In genomic region chr9:95450171-95451107, GRCh38 we compare ENCODE assay signal across 32 cellular contexts.
DNase-seq lines count a peak whose midpoint lies in the region; ATAC-seq and TF ChIP-seq lines count a peak whose summit lies in the region.
"Had no signal": no experiment of that assay in that cellular context is flagged by ENCODE, and none has a peak within 500 bp of the region (broad histone marks: within the 10 kb centered on the region; RNA-seq: fewer than 3 reads in every experiment).

No MANE protein-coding gene starts in this region.

- no peak overlapping the region for H3K4me3 ChIP-seq in HUES6 (ENCODE audit: low read depth, low read length)
- peak overlapping the region; percentile 42 for H3K4me3 ChIP-seq in endodermal cell (ENCODE audit: low read length)
- no peak overlapping the region for H3K4me3 ChIP-seq in sigmoid colon
- H3K4me3 ChIP-seq: adrenal gland, BLaER1, body of pancreas, dorsolateral prefrontal cortex, left ventricle myocardium inferior, thoracic aorta had no signal

- H3K4me1 Mint-ChIP-seq in endodermal cell, result peaks cover 49% of the 10 kb centered on the region
- H3K4me1 Mint-ChIP-seq: activated naive CD4-positive, alpha-beta T cell treated with anti-CD3 and anti-CD28 coated beads, Interleukin-2, amount 10 ng/mL, durations not matched to agents 7 days and 5 days; activated T-helper 17 cell treated with anti-CD3 and anti-CD28 coated beads, Interleukin-2, amount 50 U/mL, for 72 hours; IgD-negative memory B cell had no signal

- peak overlapping the region; percentile 93 for H3K27ac Mint-ChIP-seq in endodermal cell
- H3K27ac Mint-ChIP-seq: activated CD8-positive, alpha-beta T cell treated with anti-CD3 and anti-CD28 coated beads, Interleukin-2, amount 10 ng/mL, durations not matched to agents 7 days and 5 days; activated naive CD4-positive, alpha-beta T cell treated with anti-CD3 and anti-CD28 coated beads, Interleukin-2, amount 10 ng/mL, durations not matched to agents 7 days and 5 days; activated T-helper 17 cell treated with anti-CD3 and anti-CD28 coated beads, Interleukin-2, amount 50 U/mL, for 72 hours; IgD-negative memory B cell; stimulated activated naive CD8-positive, alpha-beta T cell treated with anti-CD3 and anti-CD28 coated beads, Interleukin-15, Interleukin-2, amounts not matched to agents 100 ng/mL and 50 ng/mL, for 24 hours had no signal

- TF ChIP-seq EP300 in sigmoid colon (IDR thresholded peaks at IDR 0.05), result peak in 3 of 4 donors; percentile 47 to 73 (median 64)

- ATAC-seq in HG03571 (IDR thresholded peaks at IDR 0.05; ENCODE audit: unreplicated experiment) (no peak), GM18520 (IDR thresholded peaks at IDR 0.05; ENCODE audit: unreplicated experiment) (no peak), GM18517 (IDR thresholded peaks at IDR 0.05; ENCODE audit: unreplicated experiment) (no peak)
- ATAC-seq: activated CD8-positive, alpha-beta T cell treated with anti-CD3 and anti-CD28 coated beads, Interleukin-2, amount 10 ng/mL, durations not matched to agents 7 days and 5 days; activated T-helper 17 cell treated with anti-CD3 and anti-CD28 coated beads, Interleukin-2, amount 50 U/mL, for 72 hours; body of pancreas; naive thymus-derived CD8-positive, alpha-beta T cell; right cardiac atrium had no signal

- H3K9me3 Mint-ChIP-seq in endodermal cell, result no peaks in the 10 kb centered on the region
- H3K9me3 Mint-ChIP-seq: activated naive CD4-positive, alpha-beta T cell treated with anti-CD3 and anti-CD28 coated beads, Interleukin-2, amount 10 ng/mL, durations not matched to agents 7 days and 5 days; activated T-helper 17 cell treated with anti-CD3 and anti-CD28 coated beads, Interleukin-2, amount 50 U/mL, for 72 hours; H9; IgD-negative memory B cell; naive thymus-derived CD8-positive, alpha-beta T cell; stimulated activated naive CD8-positive, alpha-beta T cell treated with anti-CD3 and anti-CD28 coated beads, Interleukin-15, Interleukin-2, amounts not matched to agents 100 ng/mL and 50 ng/mL, for 24 hours had no signal

- peaks cover 82% of the 10 kb centered on the region for H3K36me3 ChIP-seq in HUES6 (ENCODE audit: control insufficient read depth, insufficient read depth, low read length)
- H3K36me3 ChIP-seq in endodermal cell (ENCODE audit: control insufficient read depth, insufficient read depth, low read length), result peaks cover 74% of the 10 kb centered on the region
- peaks cover 2 to 31% (median 10%) of the 10 kb centered on the region in 4 donors for H3K36me3 ChIP-seq in sigmoid colon

- intact Hi-C loops in sigmoid colon (cut with DNase I), result loop anchor here (5.0 kb wide), 1 partner anchor 108 kb away; no protein-coding TSS in a partner anchor

- H3K27me3 ChIP-seq in HUES6 (ENCODE audit: control insufficient read depth, insufficient read depth, low read length), result no peaks in the 10 kb centered on the region
- H3K27me3 ChIP-seq in endodermal cell (ENCODE audit: control insufficient read depth, insufficient read depth, low read length, poor library complexity, severe bottlenecking), result no peaks in the 10 kb centered on the region
- H3K27me3 ChIP-seq in sigmoid colon, result no peaks in the 10 kb centered on the region
- H3K27me3 ChIP-seq: adrenal gland, BLaER1, body of pancreas, dorsolateral prefrontal cortex had no signal

- H3K4me1 ChIP-seq in HUES6 (ENCODE audit: control insufficient read depth, insufficient read depth, low read length) (peaks cover 51% of the 10 kb centered on the region), endodermal cell (ENCODE audit: control insufficient read depth, insufficient read depth, low read length) (peaks cover 40% of the 10 kb centered on the region), sigmoid colon (peaks cover 0 to 32% (median 27%) of the 10 kb centered on the region in 4 donors)
- H3K4me1 ChIP-seq: adrenal gland, body of pancreas had no signal

- TF ChIP-seq CTCF in endodermal cell (conservative IDR thresholded peaks at IDR 0.05) (no peak), sigmoid colon (IDR thresholded peaks at IDR 0.05) (no peak)

- H3K36me3 Mint-ChIP-seq in endodermal cell (ENCODE audit: low read depth), result peaks cover 62% of the 10 kb centered on the region
- H3K36me3 Mint-ChIP-seq: activated naive CD4-positive, alpha-beta T cell treated with anti-CD3 and anti-CD28 coated beads, Interleukin-2, amount 10 ng/mL, durations not matched to agents 7 days and 5 days had no signal

- H3K9me3 ChIP-seq in HUES6 (ENCODE audit: control insufficient read depth, insufficient read depth, low read depth, low read length) (no peaks in the 10 kb centered on the region), endodermal cell (ENCODE audit: control insufficient read depth, low read length) (no peaks in the 10 kb centered on the region), sigmoid colon (no peaks in the 10 kb centered on the region)
- H3K9me3 ChIP-seq: adrenal gland, BLaER1, body of pancreas, left ventricle myocardium inferior, thoracic aorta had no signal

- DNase-seq in endodermal cell (peak; percentile 74), midbrain (lab: John Stamatoyannopoulos, UW) (peak; percentile 15), sigmoid colon (peak; percentile 72)
- DNase-seq: ACHN; activated CD4-positive, alpha-beta T cell treated with anti-CD3 and anti-CD28 coated beads for 4 hours; activated CD8-positive, alpha-beta T cell treated with anti-CD3 and anti-CD28 coated beads, Interleukin-2, amount 10 ng/mL, durations not matched to agents 7 days and 5 days; activated naive CD4-positive, alpha-beta T cell treated with anti-CD3 and anti-CD28 coated beads, Interleukin-2, amount 10 ng/mL, durations not matched to agents 7 days and 5 days; adrenal gland; body of pancreas; cerebellar nuclear complex; dorsolateral prefrontal cortex; EL; H9; left ventricle myocardium inferior; naive thymus-derived CD8-positive, alpha-beta T cell; NCI-H2107; NCI-H446 treated with DMSO at 0.1 percent for 48 hours; NCI-H82; right cardiac atrium; SIG-M5; stimulated activated CD4-positive, alpha-beta T cell treated with anti-CD3 and anti-CD28 coated beads, Interleukin-1b, Interleukin-23, amount 100 ng/mL, for 48 hours; T-helper 9 cell had no signal

- H3K4me3 Mint-ChIP-seq in endodermal cell, result peak overlapping the region; percentile 30
- H3K4me3 Mint-ChIP-seq: activated CD8-positive, alpha-beta T cell treated with anti-CD3 and anti-CD28 coated beads, Interleukin-2, amount 10 ng/mL, durations not matched to agents 7 days and 5 days; activated naive CD4-positive, alpha-beta T cell treated with anti-CD3 and anti-CD28 coated beads, Interleukin-2, amount 10 ng/mL, durations not matched to agents 7 days and 5 days; activated T-helper 17 cell treated with anti-CD3 and anti-CD28 coated beads, Interleukin-2, amount 50 U/mL, for 72 hours; H9; IgD-negative memory B cell; naive thymus-derived CD8-positive, alpha-beta T cell; stimulated activated naive CD8-positive, alpha-beta T cell treated with anti-CD3 and anti-CD28 coated beads, Interleukin-15, Interleukin-2, amounts not matched to agents 100 ng/mL and 50 ng/mL, for 24 hours had no signal

- H3K27ac ChIP-seq in HUES6 (ENCODE audit: low read depth, low read length), result no peak overlapping the region; the same call in 1 of the 2 replicates
- peak overlapping the region; percentile 33 for H3K27ac ChIP-seq in endodermal cell (ENCODE audit: low read depth, low read length)
- H3K27ac ChIP-seq in sigmoid colon, result peak overlapping the region in 3 of 4 donors; percentile 67 to 72 (median 71)
- H3K27ac ChIP-seq: adrenal gland, BLaER1, body of pancreas, left ventricle myocardium inferior, thoracic aorta, VCaP had no signal

- H3K27me3 Mint-ChIP-seq in endodermal cell (ENCODE audit: insufficient read depth), result no peaks in the 10 kb centered on the region
- H3K27me3 Mint-ChIP-seq: activated T-helper 17 cell treated with anti-CD3 and anti-CD28 coated beads, Interleukin-2, amount 50 U/mL, for 72 hours; IgD-negative memory B cell; stimulated activated naive CD8-positive, alpha-beta T cell treated with anti-CD3 and anti-CD28 coated beads, Interleukin-15, Interleukin-2, amounts not matched to agents 100 ng/mL and 50 ng/mL, for 24 hours had no signal

- peak overlapping the region; percentile 42 for H3K9ac ChIP-seq in HUES6 (ENCODE audit: low read length)
- H3K9ac ChIP-seq in endodermal cell (ENCODE audit: extremely low read depth, low read length, poor library complexity, severe bottlenecking), result peak overlapping the region; percentile 62
- H3K9ac ChIP-seq: BLaER1 had no signal

- 60 to 68% methylated on average over 7 to 11 of the region's 11 CpGs for WGBS in endodermal cell (ENCODE audit: insufficient coverage in 1 of 2, insufficient read length in 1 of 2), 2 experiments
- WGBS in sigmoid colon, 2 donors, result 82 to 93% methylated on average over 11 of the region's 11 CpGs

- TF ChIP-seq POLR2A in sigmoid colon (IDR thresholded peaks at IDR 0.05), result no peak

Comparison
In these comparisons a context has a peak if more than half of its experiments do, and no peak if none do; other contexts are left out.
1. DNase-seq: peak in every context shown above with its lines; median percentile 74 in endodermal cell; 72 in sigmoid colon; 15 in midbrain.